1 cellular context compared by ENCODE assay signal in the genomic region with DNA sequence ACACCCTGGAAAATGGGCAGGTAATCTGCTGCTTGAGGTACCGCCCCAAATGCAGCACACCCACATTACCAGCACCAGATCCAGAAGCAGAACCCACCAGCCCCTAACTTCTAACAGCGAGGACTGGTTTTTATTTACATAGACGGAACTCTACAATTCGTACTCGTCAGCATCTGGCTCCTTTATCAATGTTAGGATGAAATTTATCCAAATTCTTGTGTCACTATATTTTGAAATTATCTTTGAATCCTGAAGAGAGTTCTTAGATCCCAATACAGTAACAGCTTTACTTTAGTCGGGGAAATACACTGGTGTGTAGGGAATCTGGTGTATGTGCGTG.
TF ChIP-seq lines count a peak whose summit lies in the region.

No MANE protein-coding gene starts in this region.

TF ChIP-seq in GM12878, 131 proteins besides CTCF, POLR2A, EP300 and RAD21:
- TF ChIP-seq SP1 (IDR thresholded peaks at IDR 0.05; ENCODE audit: low read depth, low read length) (no peak), BCL11A (IDR thresholded peaks at IDR 0.05; ENCODE audit: low read depth, low read length) (no peak), WRNIP1 (IDR thresholded peaks at IDR 0.05; ENCODE audit: borderline replicate concordance, low read depth, low read length) (no peak), TAF1 (IDR thresholded peaks at IDR 0.05; ENCODE audit: borderline replicate concordance, low read depth, low read length) (no peak), SMARCA5 (IDR thresholded peaks at IDR 0.05) (0 out of 2 replicates have a peak, but pooled peaks have one; percentile 15), E2F4 (IDR thresholded peaks at IDR 0.05; ENCODE audit: low read depth, low read length) (no peak), IKZF2 (IDR thresholded peaks at IDR 0.05) (peak in 1 of 2 experiments; percentile 40; a peak in 1 of 4 replicates), CHD4 (IDR thresholded peaks at IDR 0.05) (no peak), USF2 (IDR thresholded peaks at IDR 0.05; ENCODE audit: borderline replicate concordance, low read depth, low read length) (no peak), ZNF592 (IDR thresholded peaks at IDR 0.05) (no peak), DPF2 (IDR thresholded peaks at IDR 0.05) (no peak), MTA2 (IDR thresholded peaks at IDR 0.05; ENCODE audit: low read depth) (peak; percentile 36; the same call in 1 of the 2 replicates), ESRRA (IDR thresholded peaks at IDR 0.05; ENCODE audit: low read length) (no peak), YY1 (IDR thresholded peaks at IDR 0.05; ENCODE audit: low read depth, low read length) (no peak)
- TF ChIP-seq, protein P1, sequence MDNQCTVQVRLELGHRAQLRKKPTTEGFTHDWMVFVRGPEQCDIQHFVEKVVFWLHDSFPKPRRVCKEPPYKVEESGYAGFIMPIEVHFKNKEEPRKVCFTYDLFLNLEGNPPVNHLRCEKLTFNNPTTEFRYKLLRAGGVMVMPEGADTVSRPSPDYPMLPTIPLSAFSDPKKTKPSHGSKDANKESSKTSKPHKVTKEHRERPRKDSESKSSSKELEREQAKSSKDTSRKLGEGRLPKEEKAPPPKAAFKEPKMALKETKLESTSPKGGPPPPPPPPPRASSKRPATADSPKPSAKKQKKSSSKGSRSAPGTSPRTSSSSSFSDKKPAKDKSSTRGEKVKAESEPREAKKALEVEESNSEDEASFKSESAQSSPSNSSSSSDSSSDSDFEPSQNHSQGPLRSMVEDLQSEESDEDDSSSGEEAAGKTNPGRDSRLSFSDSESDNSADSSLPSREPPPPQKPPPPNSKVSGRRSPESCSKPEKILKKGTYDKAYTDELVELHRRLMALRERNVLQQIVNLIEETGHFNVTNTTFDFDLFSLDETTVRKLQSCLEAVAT (IDR thresholded peaks at IDR 0.05): no peak
- TF ChIP-seq, protein P2, sequence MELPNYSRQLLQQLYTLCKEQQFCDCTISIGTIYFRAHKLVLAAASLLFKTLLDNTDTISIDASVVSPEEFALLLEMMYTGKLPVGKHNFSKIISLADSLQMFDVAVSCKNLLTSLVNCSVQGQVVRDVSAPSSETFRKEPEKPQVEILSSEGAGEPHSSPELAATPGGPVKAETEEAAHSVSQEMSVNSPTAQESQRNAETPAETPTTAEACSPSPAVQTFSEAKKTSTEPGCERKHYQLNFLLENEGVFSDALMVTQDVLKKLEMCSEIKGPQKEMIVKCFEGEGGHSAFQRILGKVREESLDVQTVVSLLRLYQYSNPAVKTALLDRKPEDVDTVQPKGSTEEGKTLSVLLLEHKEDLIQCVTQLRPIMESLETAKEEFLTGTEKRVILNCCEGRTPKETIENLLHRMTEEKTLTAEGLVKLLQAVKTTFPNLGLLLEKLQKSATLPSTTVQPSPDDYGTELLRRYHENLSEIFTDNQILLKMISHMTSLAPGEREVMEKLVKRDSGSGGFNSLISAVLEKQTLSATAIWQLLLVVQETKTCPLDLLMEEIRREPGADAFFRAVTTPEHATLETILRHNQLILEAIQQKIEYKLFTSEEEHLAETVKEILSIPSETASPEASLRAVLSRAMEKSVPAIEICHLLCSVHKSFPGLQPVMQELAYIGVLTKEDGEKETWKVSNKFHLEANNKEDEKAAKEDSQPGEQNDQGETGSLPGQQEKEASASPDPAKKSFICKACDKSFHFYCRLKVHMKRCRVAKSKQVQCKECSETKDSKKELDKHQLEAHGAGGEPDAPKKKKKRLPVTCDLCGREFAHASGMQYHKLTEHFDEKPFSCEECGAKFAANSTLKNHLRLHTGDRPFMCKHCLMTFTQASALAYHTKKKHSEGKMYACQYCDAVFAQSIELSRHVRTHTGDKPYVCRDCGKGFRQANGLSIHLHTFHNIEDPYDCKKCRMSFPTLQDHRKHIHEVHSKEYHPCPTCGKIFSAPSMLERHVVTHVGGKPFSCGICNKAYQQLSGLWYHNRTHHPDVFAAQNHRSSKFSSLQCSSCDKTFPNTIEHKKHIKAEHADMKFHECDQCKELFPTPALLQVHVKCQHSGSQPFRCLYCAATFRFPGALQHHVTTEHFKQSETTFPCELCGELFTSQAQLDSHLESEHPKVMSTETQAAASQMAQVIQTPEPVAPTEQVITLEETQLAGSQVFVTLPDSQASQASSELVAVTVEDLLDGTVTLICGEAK (IDR thresholded peaks at IDR 0.05; ENCODE audit: borderline replicate concordance): peak; percentile 66
- TF ChIP-seq, protein P3, sequence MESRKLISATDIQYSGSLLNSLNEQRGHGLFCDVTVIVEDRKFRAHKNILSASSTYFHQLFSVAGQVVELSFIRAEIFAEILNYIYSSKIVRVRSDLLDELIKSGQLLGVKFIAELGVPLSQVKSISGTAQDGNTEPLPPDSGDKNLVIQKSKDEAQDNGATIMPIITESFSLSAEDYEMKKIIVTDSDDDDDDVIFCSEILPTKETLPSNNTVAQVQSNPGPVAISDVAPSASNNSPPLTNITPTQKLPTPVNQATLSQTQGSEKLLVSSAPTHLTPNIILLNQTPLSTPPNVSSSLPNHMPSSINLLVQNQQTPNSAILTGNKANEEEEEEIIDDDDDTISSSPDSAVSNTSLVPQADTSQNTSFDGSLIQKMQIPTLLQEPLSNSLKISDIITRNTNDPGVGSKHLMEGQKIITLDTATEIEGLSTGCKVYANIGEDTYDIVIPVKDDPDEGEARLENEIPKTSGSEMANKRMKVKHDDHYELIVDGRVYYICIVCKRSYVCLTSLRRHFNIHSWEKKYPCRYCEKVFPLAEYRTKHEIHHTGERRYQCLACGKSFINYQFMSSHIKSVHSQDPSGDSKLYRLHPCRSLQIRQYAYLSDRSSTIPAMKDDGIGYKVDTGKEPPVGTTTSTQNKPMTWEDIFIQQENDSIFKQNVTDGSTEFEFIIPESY (IDR thresholded peaks at IDR 0.05): no peak
